11 cellular contexts compared by ENCODE assay signal in the genomic region with DNA sequence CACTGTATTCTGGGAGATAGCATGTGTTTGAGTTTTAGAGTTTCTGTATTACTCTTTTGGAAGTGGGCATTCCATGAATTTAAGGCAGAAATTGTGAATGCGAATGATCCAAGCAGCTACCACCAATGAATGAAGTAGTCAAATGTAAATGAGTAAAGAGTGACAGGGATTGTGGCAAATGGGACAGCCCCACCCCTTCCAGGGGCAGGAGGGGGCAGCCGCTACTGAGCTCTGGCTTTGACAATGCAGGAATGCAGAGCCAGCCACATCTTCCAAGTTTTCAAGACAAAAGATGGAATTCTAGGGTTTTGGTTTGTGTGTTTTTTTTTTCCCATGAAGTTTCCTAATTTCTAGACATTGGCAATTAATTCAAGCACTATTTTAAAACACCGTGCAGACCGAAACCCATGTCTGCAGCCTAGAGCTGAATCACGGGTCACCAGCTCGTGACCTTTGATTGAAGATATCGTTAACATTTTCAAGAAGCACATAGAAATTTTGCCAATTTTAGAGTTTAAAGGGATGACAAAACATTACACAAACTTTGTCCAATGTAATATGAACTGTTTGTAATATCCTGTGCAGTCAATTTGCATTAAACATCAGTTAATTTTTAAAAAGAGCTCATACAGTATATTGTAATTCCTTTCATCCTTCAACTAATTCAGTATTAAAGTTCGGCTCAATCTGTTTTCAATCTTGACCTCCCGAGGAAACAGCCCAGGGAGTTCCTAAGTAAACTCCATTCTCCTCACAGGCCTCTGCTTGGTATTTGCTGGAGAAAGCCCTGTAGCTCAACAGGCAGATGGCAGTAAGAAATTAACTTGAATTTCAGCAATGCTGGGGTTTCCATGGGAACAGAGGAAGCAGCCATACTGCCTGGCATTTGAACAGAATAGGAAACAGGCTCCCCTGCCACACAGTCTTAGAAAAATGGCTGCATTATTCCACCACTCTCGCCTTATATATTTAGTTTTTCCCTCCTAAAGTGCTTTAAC.
DNase-seq lines count a peak whose midpoint lies in the region; ATAC-seq, FAIRE-seq and TF ChIP-seq lines count a peak whose summit lies in the region.
"Had no signal": no experiment of that assay in that cellular context is flagged by ENCODE, and none has a peak within 500 bp of the region (broad histone marks: within the 10 kb centered on the region; RNA-seq: fewer than 3 reads in every experiment).

No MANE protein-coding gene starts in this region.

- H3K36me3 Mint-ChIP-seq in stimulated activated memory B cell treated with anti-CD40 and anti-IgM and Interleukin-4, amounts not matched to agents 10 μg/mL and 1 μg/mL and 100 μg/mL, for 72 hours, result no peaks in the 10 kb centered on the region
- H3K36me3 Mint-ChIP-seq: CD14-positive monocyte had no signal

- peak; percentile 96 to 97 for ATAC-seq in A549
- no peak for ATAC-seq in stimulated activated memory B cell treated with anti-CD40 and anti-IgM and Interleukin-4, amounts not matched to agents 10 μg/mL and 1 μg/mL and 100 μg/mL, for 72 hours
- ATAC-seq: Panc1 had no signal

- H3K27ac ChIP-seq in A549 (peak overlapping the region; percentile 54 to 63), caudate nucleus (ENCODE audit: low read depth, low read length) (peak overlapping the region; percentile 40)

- TF ChIP-seq EP300 in A549 (IDR thresholded peaks at IDR 0.05), result no peak

- H3K27ac Mint-ChIP-seq in stimulated activated memory B cell treated with anti-CD40 and anti-IgM and Interleukin-4, amounts not matched to agents 10 μg/mL and 1 μg/mL and 100 μg/mL, for 72 hours, result no peak overlapping the region
- H3K27ac Mint-ChIP-seq: CD14-positive monocyte had no signal

- no peaks in the 10 kb centered on the region for H3K4me1 Mint-ChIP-seq in stimulated activated memory B cell treated with anti-CD40 and anti-IgM and Interleukin-4, amounts not matched to agents 10 μg/mL and 1 μg/mL and 100 μg/mL, for 72 hours
- H3K4me1 Mint-ChIP-seq: CD14-positive monocyte; central memory CD8-positive, alpha-beta T cell had no signal

- H3K4me2 ChIP-seq in A549, result peak overlapping the region; percentile 68

- H3K4me3 ChIP-seq in A549, result no peak overlapping the region

- peaks cover 9% of the 10 kb centered on the region for H3K9me3 Mint-ChIP-seq in stimulated activated memory B cell treated with anti-CD40 and anti-IgM and Interleukin-4, amounts not matched to agents 10 μg/mL and 1 μg/mL and 100 μg/mL, for 72 hours

- CTCF ChIA-PET in A549 (lab: Yijun Ruan, JAX), result interaction anchor here (0.8 kb wide), 1 partner anchor 321 kb away, joined by 4 read pairs; no protein-coding TSS in a partner anchor

- FAIRE-seq in A549 (lab: Jason Lieb, UNC), result no peak

- WGBS in A549 (ENCODE audit: missing lambda C conversion rate), result 41% methylated on average over 10 of the region's 10 CpGs

- DNase-seq in A549 (ENCODE audit: low read depth in 1 of 2, low spot score in 1 of 2) (peak in 1 of 2 experiments; percentile 73), M059J (ENCODE audit: low read depth) (peak; percentile 92), caudate nucleus (lab: John Stamatoyannopoulos, UW) (peak in 48 of 61 donors; percentile 2 to 86 (median 36)), left kidney (ENCODE audit: low read depth, low spot score) (peak; percentile 92), mucosa of gallbladder (ENCODE audit: low spot score) (no peak), SKM-1 treated with dmso at 0.1 percent for 144 hours (lab: John Stamatoyannopoulos, UW; ENCODE audit: unreplicated experiment) (no peak)
- DNase-seq in stimulated activated CD4-positive, alpha-beta T cell treated with anti-CD3 and anti-CD28 coated beads, Interleukin-4, amount 100 ng/mL, for 24 hours, result no peak

- no peak for TF ChIP-seq POLR2A in A549 (IDR thresholded peaks at IDR 0.05; ENCODE audit: low read length)

- no peak; the same call in 2 of the 3 replicates for TF ChIP-seq CTCF in A549 (IDR thresholded peaks at IDR 0.05)

- TF ChIP-seq RAD21 in A549 (conservative IDR thresholded peaks at IDR 0.05 in 1 of 2, IDR thresholded peaks at IDR 0.05 in 1 of 2), result peak; percentile 39 to 44; a peak in 3 of 5 replicates

- no peaks in the 10 kb centered on the region; the same call in 2 of the 3 replicates for H3K9me3 ChIP-seq in A549

- peaks cover 26% of the 10 kb centered on the region for H3K4me1 ChIP-seq in A549

- no peaks in the 10 kb centered on the region for H3K27me3 Mint-ChIP-seq in stimulated activated memory B cell treated with anti-CD40 and anti-IgM and Interleukin-4, amounts not matched to agents 10 μg/mL and 1 μg/mL and 100 μg/mL, for 72 hours
- H3K27me3 Mint-ChIP-seq: central memory CD8-positive, alpha-beta T cell had no signal

- POLR2A ChIA-PET in A549 (lab: Yijun Ruan, JAX), result interaction anchor here (0.6 to 0.9 kb wide), 2 partner anchors 21 to 51 kb away, joined by 3 read pairs; no protein-coding TSS in a partner anchor

- H3K4me3 Mint-ChIP-seq in stimulated activated memory B cell treated with anti-CD40 and anti-IgM and Interleukin-4, amounts not matched to agents 10 μg/mL and 1 μg/mL and 100 μg/mL, for 72 hours, result no peak overlapping the region
- H3K4me3 Mint-ChIP-seq: CD14-positive monocyte; central memory CD8-positive, alpha-beta T cell had no signal

TF ChIP-seq in A549, 52 proteins besides CTCF, POLR2A, EP300 and RAD21:
- TF ChIP-seq EHMT2 (IDR thresholded peaks at IDR 0.05; ENCODE audit: low read depth), result no peak
- peak; percentile 33; the same call in 2 of the 3 replicates for TF ChIP-seq SMC3 (IDR thresholded peaks at IDR 0.05)

Comparison
In these comparisons a context has a peak if more than half of its experiments do, and no peak if none do; other contexts are left out.
1. DNase-seq: peak in M059J (single experiment), caudate nucleus (48 of 61) and left kidney (single experiment); none in mucosa of gallbladder (single experiment), stimulated activated CD4-positive, alpha-beta T cell treated with anti-CD3 and anti-CD28 coated beads, Interleukin-4, amount 100 ng/mL, for 24 hours (single experiment) and SKM-1 treated with dmso at 0.1 percent for 144 hours (single experiment).